21 cellular contexts compared by ENCODE assay signal in the genomic region with DNA sequence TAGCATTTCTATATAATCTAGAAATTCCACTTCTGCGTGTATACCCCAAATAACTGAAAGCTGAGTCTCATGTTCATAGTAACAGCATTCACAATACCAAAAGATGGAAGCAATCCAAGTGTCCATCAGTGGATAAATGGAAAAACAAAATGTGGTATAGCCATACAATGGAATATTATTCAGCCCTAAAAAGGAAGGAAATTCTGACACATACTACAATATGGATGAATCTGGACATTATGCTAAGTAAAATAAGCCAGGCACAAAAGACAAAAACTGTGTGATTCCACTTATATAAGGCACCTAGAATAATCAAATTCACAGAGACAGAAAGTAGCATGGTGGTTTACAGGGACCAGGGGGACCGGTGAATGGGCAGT. TPM values are rescaled to one million over a fixed set of nuclear protein-coding genes. Genes with fewer than 3 reads are reported as not detected.
"Had no signal": no experiment of that assay in that cellular context is flagged by ENCODE, and none has a peak within 500 bp of the region (broad histone marks: within the 10 kb centered on the region; RNA-seq: fewer than 3 reads in every experiment).

No MANE protein-coding gene starts in this region.

- ATAC-seq: lower lobe of right lung; sciatic nerve; SK-N-SH treated with all-trans-retinoic acid at 6 μM for 48 hours; stimulated activated memory B cell treated with anti-CD40 and anti-IgM and Interleukin-4, amounts not matched to agents 10 μg/mL and 1 μg/mL and 100 μg/mL, for 72 hours had no signal

- H3K27ac Mint-ChIP-seq: activated CD4-positive, alpha-beta T cell treated with anti-CD3 and anti-CD28 coated beads for 36 hours; stimulated activated memory B cell treated with anti-CD40 and anti-IgM and Interleukin-4, amounts not matched to agents 10 μg/mL and 1 μg/mL and 100 μg/mL, for 72 hours had no signal

- DNase-seq: activated CD4-positive, alpha-beta T cell treated with anti-CD3 and anti-CD28 coated beads for 36 hours; adrenal gland; head of caudate nucleus; lower lobe of right lung; stimulated activated CD4-positive, alpha-beta T cell treated with anti-CD3 and anti-CD28 coated beads, Interleukin-4, amount 100 ng/mL, for 24 hours; upper lobe of left lung; WERI-Rb-1 had no signal

- H3K36me3 Mint-ChIP-seq: naive thymus-derived CD8-positive, alpha-beta T cell; stimulated activated memory B cell treated with anti-CD40 and anti-IgM and Interleukin-4, amounts not matched to agents 10 μg/mL and 1 μg/mL and 100 μg/mL, for 72 hours; T-cell had no signal

- H3K9me3 Mint-ChIP-seq: activated T-helper 1 cell treated with anti-CD3 and anti-CD28 coated beads, Interleukin-12 subunit alpha, Interleukin-12 subunit beta, Interleukin-2, Interleukin-4 antibody, amounts not matched to agents 30 ng/mL and 10 ng/mL and 1 ng/mL, durations not matched to agents 14 hours and 24 hours and 36 hours; naive thymus-derived CD8-positive, alpha-beta T cell; stimulated activated memory B cell treated with anti-CD40 and anti-IgM and Interleukin-4, amounts not matched to agents 10 μg/mL and 1 μg/mL and 100 μg/mL, for 72 hours; T-cell had no signal

- H3K4me3 Mint-ChIP-seq: activated CD4-positive, alpha-beta T cell treated with anti-CD3 and anti-CD28 coated beads for 36 hours; naive thymus-derived CD8-positive, alpha-beta T cell; stimulated activated memory B cell treated with anti-CD40 and anti-IgM and Interleukin-4, amounts not matched to agents 10 μg/mL and 1 μg/mL and 100 μg/mL, for 72 hours; T-cell had no signal

RNA-seq across cellular contexts. Expression of gene HOXB1, which starts 20.4 kb away (rescaled TPM):
- total RNA-seq: activated CD4-positive, alpha-beta T cell treated with anti-CD3 and anti-CD28 coated beads for 36 hours; activated T-helper 1 cell treated with anti-CD3 and anti-CD28 coated beads, Interleukin-12 subunit alpha, Interleukin-12 subunit beta, Interleukin-2, Interleukin-4 antibody, amounts not matched to agents 30 ng/mL and 10 ng/mL and 1 ng/mL, durations not matched to agents 14 hours and 24 hours and 36 hours; adrenal gland; astrocyte; breast epithelium; epithelial cell of proximal tubule; fibroblast of lung; frontal cortex; lower lobe of right lung; mesenteric fat pad; naive thymus-derived CD8-positive, alpha-beta T cell; sciatic nerve; T-cell; thoracic aorta; upper lobe of left lung had no signal
- polyA plus RNA-seq: adrenal gland; fibroblast of lung; keratinocyte; naive thymus-derived CD8-positive, alpha-beta T cell had no signal

RNA-seq across cellular contexts. Expression of gene HOXB2, which starts 34.5 kb away (rescaled TPM):
- total RNA-seq: frontal cortex had no signal
